In the genomic region with DNA sequence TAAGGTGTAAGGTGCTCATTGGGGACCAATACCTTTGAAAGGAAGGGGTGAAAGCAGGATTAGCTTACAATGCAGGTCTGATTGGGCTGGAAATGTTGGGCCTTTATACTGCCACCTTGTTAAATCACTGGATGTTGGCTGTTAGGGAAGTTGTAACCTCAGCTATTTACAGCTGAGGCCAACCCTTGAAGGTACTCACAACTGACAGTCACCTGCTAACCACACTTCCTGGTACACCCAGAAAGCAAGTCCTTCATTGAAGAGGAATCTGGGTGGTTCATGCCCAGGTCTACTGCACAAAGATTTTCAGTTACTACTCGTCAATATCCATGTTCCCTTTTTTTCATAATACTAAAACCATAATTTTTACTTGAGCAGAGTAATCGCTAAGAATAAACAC, we compare ENCODE assay signal across 21 cellular contexts.
"Had no signal": no experiment of that assay in that cellular context is flagged by ENCODE, and none has a peak within 500 bp of the region (broad histone marks: within the 10 kb centered on the region; RNA-seq: fewer than 3 reads in every experiment).

No MANE protein-coding gene starts in this region.

- DNase-seq: dorsolateral prefrontal cortex; effector CD4-positive, alpha-beta T cell; hypothalamus; immature natural killer cell; islet precursor cell; kidney glomerular epithelial cell; mesenchymal stem cell; naive thymus-derived CD4-positive, alpha-beta T cell; ovary; posterior cingulate gyrus; psoas muscle; right cardiac atrium; sigmoid colon; stimulated activated CD4-positive, alpha-beta T cell treated with anti-CD3 and anti-CD28 coated beads, Interleukin-2, amount 100 ng/mL, for 24 hours; stimulated activated CD4-positive, alpha-beta T cell treated with anti-CD3 and anti-CD28 coated beads, Interleukin-4, amount 100 ng/mL, for 24 hours; stimulated activated naive CD4-positive, alpha-beta T cell treated with Interleukin-2 at 50 U/mL for 16 hours; stomach; thyroid gland had no signal

- H3K9me3 ChIP-seq: ovary, psoas muscle, sigmoid colon, stomach, thyroid gland had no signal

- H3K27me3 ChIP-seq: neural progenitor cell, ovary, sigmoid colon, stomach, thyroid gland had no signal

- H3K27ac ChIP-seq: dorsolateral prefrontal cortex, neural progenitor cell, ovary, psoas muscle, sigmoid colon, stomach, thyroid gland had no signal

- ATAC-seq: naive thymus-derived CD4-positive, alpha-beta T cell; psoas muscle; right cardiac atrium; stimulated activated effector memory CD8-positive, alpha-beta T cell treated with anti-CD3 and anti-CD28 coated beads, Interleukin-12 subunit alpha, Interleukin-12 subunit beta, amount 100 ng/mL, for 72 hours had no signal

- H3K4me1 ChIP-seq: neural progenitor cell, psoas muscle, sigmoid colon, stomach, thyroid gland had no signal

- H3K36me3 ChIP-seq: neural progenitor cell, ovary, sigmoid colon, stomach, thyroid gland had no signal

- H3K4me3 ChIP-seq: dorsolateral prefrontal cortex, lung, neural progenitor cell, ovary, psoas muscle, sigmoid colon, stomach, thyroid gland had no signal
